In genomic region chr20:3848565-3848964, GRCh38 we compare ENCODE assay signal across 10 cellular contexts. TPM values are rescaled to one million over a fixed set of nuclear protein-coding genes. Genes with fewer than 3 reads are reported as not detected.
DNase-seq lines count a peak whose midpoint lies in the region; FAIRE-seq and TF ChIP-seq lines count a peak whose summit lies in the region.
"Had no signal": no experiment of that assay in that cellular context is flagged by ENCODE, and none has a peak within 500 bp of the region (broad histone marks: within the 10 kb centered on the region; RNA-seq: fewer than 3 reads in every experiment).

No MANE protein-coding gene starts in this region.

- H3K9ac ChIP-seq in astrocyte (ENCODE audit: low read length), result peak overlapping the region; percentile 4
- no peak overlapping the region for H3K9ac ChIP-seq in neural progenitor cell

- TF ChIP-seq CTCF in HEK293 (tag by site-specific recombination; IDR thresholded peaks at IDR 0.05) (no peak), astrocyte (IDR thresholded peaks at IDR 0.05; ENCODE audit: insufficient read depth, low read depth, low read length) (no peak), neural progenitor cell (IDR thresholded peaks at IDR 0.05) (no peak)

- peaks cover 20% of the 10 kb centered on the region for H4K20me1 ChIP-seq in astrocyte (ENCODE audit: insufficient read depth, low read length)
- H4K20me1 ChIP-seq in neural progenitor cell (ENCODE audit: low read depth), result peaks cover 5% of the 10 kb centered on the region

- intact Hi-C loops in CD4-positive, alpha-beta memory T cell (cut with micrococcal nuclease), result no loop called here

- H3F3A ChIP-seq in neural progenitor cell (ENCODE audit: low read depth), result peaks cover 5% of the 10 kb centered on the region

- H2AFZ ChIP-seq in astrocyte (ENCODE audit: low read depth, low read length) (no peak overlapping the region), neural progenitor cell (replicated peaks) (no peak overlapping the region)

- POLR2A ChIA-PET in CD4-positive, alpha-beta memory T cell (lab: Charles Lee; ENCODE audit: partially characterized antibody), result no interaction called here
- POLR2A ChIA-PET in HEK293 (lab: Yijun Ruan, JAX), result interaction anchor here (1.0 kb wide), 1 partner anchor 18 kb away, joined by 3 read pairs; no protein-coding TSS in a partner anchor

- no peaks in the 10 kb centered on the region for H3K9me3 ChIP-seq in CD4-positive, alpha-beta memory T cell (ENCODE audit: control insufficient read depth in 1 of 2, low read length in 2 of 2)
- no peaks in the 10 kb centered on the region for H3K9me3 ChIP-seq in HEK293 (ENCODE audit: control insufficient read depth, insufficient read depth, low read depth, low read length)
- H3K9me3 ChIP-seq in astrocyte (ENCODE audit: insufficient read depth, low read depth, low read length), result no peaks in the 10 kb centered on the region
- no peaks in the 10 kb centered on the region for H3K9me3 ChIP-seq in neural progenitor cell (ENCODE audit: low read depth)

- H3K36me3 Mint-ChIP-seq in CD4-positive, alpha-beta memory T cell, result no peaks in the 10 kb centered on the region
- H3K36me3 Mint-ChIP-seq in astrocyte (ENCODE audit: low read depth, unreplicated experiment) (peaks cover 3% of the 10 kb centered on the region), neural progenitor cell (peaks cover 8% of the 10 kb centered on the region)

- H3K79me2 ChIP-seq in astrocyte (ENCODE audit: insufficient read depth, low read length) (peaks cover 47% of the 10 kb centered on the region), neural progenitor cell (ENCODE audit: low read depth) (peaks cover 9% of the 10 kb centered on the region)

- no peak overlapping the region for H3K4me3 ChIP-seq in CD4-positive, alpha-beta memory T cell (ENCODE audit: low read length in 2 of 2)
- no peak overlapping the region for H3K4me3 ChIP-seq in HEK293 (ENCODE audit: low read depth, low read length)
- H3K4me3 ChIP-seq in astrocyte (ENCODE audit: insufficient read depth, low read depth, low read length), result no peak overlapping the region
- no peak overlapping the region for H3K4me3 ChIP-seq in neural progenitor cell

- CTCF ChIA-PET in CD4-positive, alpha-beta memory T cell (lab: Charles Lee; ENCODE audit: partially characterized antibody), result interaction anchor here (0.9 to 1.3 kb wide), 3 partner anchors 32 to 96 kb away, joined by 3 to 5 read pairs (median 3); no protein-coding TSS in a partner anchor
- CTCF ChIA-PET in HEK293 (lab: Yijun Ruan, JAX), result no interaction called here

- no peak for FAIRE-seq in astrocyte (lab: Jason Lieb, UNC)

- H3K27ac ChIP-seq in CD4-positive, alpha-beta memory T cell (ENCODE audit: low read depth, low read length), result no peak overlapping the region
- H3K27ac ChIP-seq in HEK293 (ENCODE audit: extremely low read depth, low read depth, low read length) (no peak overlapping the region), astrocyte (ENCODE audit: low read depth, low read length) (no peak overlapping the region), neural progenitor cell (no peak overlapping the region)
- H3K27ac ChIP-seq: HL-60 had no signal

- H3K4me1 ChIP-seq in CD4-positive, alpha-beta memory T cell (ENCODE audit: insufficient read depth, low read length), result peaks cover 27% of the 10 kb centered on the region
- H3K4me1 ChIP-seq in HEK293 (ENCODE audit: control insufficient read depth, insufficient read depth, low read length) (peaks cover 8% of the 10 kb centered on the region), astrocyte (ENCODE audit: insufficient read depth, low read length) (peaks cover 12% of the 10 kb centered on the region), neural progenitor cell (peaks cover 5% of the 10 kb centered on the region)

- peak overlapping the region; percentile 80 to 93 (median 92) for H3K4me3 Mint-ChIP-seq in CD4-positive, alpha-beta memory T cell
- H3K4me3 Mint-ChIP-seq in astrocyte (ENCODE audit: unreplicated experiment) (peak overlapping the region; percentile 96), neural progenitor cell (peak overlapping the region; percentile 92)

- H3K4me1 Mint-ChIP-seq in CD4-positive, alpha-beta memory T cell, result peaks cover 22 to 38% (median 25%) of the 10 kb centered on the region in 4 donors
- H3K4me1 Mint-ChIP-seq in astrocyte (ENCODE audit: low read depth, unreplicated experiment), result peaks cover 14% of the 10 kb centered on the region
- peaks cover 17% of the 10 kb centered on the region for H3K4me1 Mint-ChIP-seq in neural progenitor cell

- H3K9me3 Mint-ChIP-seq in CD4-positive, alpha-beta memory T cell, result no peaks in the 10 kb centered on the region
- H3K9me3 Mint-ChIP-seq in astrocyte (ENCODE audit: unreplicated experiment) (no peaks in the 10 kb centered on the region), neural progenitor cell (no peaks in the 10 kb centered on the region)

- no peak overlapping the region for H3K4me2 ChIP-seq in astrocyte (ENCODE audit: low read length)
- no peak overlapping the region for H3K4me2 ChIP-seq in neural progenitor cell

- no peaks in the 10 kb centered on the region for H3K36me3 ChIP-seq in CD4-positive, alpha-beta memory T cell (ENCODE audit: insufficient read depth, low read length)
- H3K36me3 ChIP-seq in HEK293 (ENCODE audit: control insufficient read depth in 2 of 2, insufficient read depth in 1 of 2, low read length in 2 of 2), result peaks cover 0 to 7% of the 10 kb centered on the region in 2 experiments; a peak in 2 of 3 replicates
- H3K36me3 ChIP-seq in astrocyte (ENCODE audit: insufficient read depth, low read length), result no peaks in the 10 kb centered on the region
- H3K36me3 ChIP-seq in neural progenitor cell, result no peaks in the 10 kb centered on the region

- H3K27me3 Mint-ChIP-seq in CD4-positive, alpha-beta memory T cell, result no peaks in the 10 kb centered on the region
- H3K27me3 Mint-ChIP-seq in astrocyte (ENCODE audit: low read depth, unreplicated experiment) (no peaks in the 10 kb centered on the region), neural progenitor cell (ENCODE audit: insufficient read depth, low read depth) (peaks cover 4% of the 10 kb centered on the region)

- H3K27ac Mint-ChIP-seq in CD4-positive, alpha-beta memory T cell, result peak overlapping the region; percentile 65 to 91 (median 79)
- H3K27ac Mint-ChIP-seq in astrocyte (ENCODE audit: unreplicated experiment) (no peak overlapping the region), neural progenitor cell (peak overlapping the region; percentile 74)

- H3K27me3 ChIP-seq in CD4-positive, alpha-beta memory T cell (ENCODE audit: insufficient read depth, low read length), result no peaks in the 10 kb centered on the region
- H3K27me3 ChIP-seq in astrocyte (ENCODE audit: insufficient read depth, low read length) (no peaks in the 10 kb centered on the region), neural progenitor cell (no peaks in the 10 kb centered on the region)

- DNase-seq in CD4-positive, alpha-beta memory T cell, result no peak
- DNase-seq in astrocyte (ENCODE audit: low read depth) (no peak), neural progenitor cell (ENCODE audit: low spot score) (no peak), kidney glomerular epithelial cell (lab: John Stamatoyannopoulos, UW) (no peak), GM19240 (ENCODE audit: insufficient read length, low spot score) (no peak), iPS-NIHi11 (ENCODE audit: low spot score) (no peak)
- DNase-seq: activated CD4-positive, alpha-beta T cell treated with anti-CD3 and anti-CD28 coated beads for 48 hours; foreskin melanocyte had no signal

TF ChIP-seq in HEK293, 187 proteins besides CTCF, POLR2A, EP300 and RAD21:
- TF ChIP-seq ZNF600 (tag by site-specific recombination; IDR thresholded peaks at IDR 0.05) (0 out of 2 replicates have a peak, but pooled peaks have one; percentile 52), ZNF837 (tag by site-specific recombination; IDR thresholded peaks at IDR 0.05) (no peak)

RNA-seq across cellular contexts. Expression of gene MAVS, which starts 1.9 kb away (rescaled TPM):
- 10 to 100 TPM; 45.2 to 49.3 TPM for total RNA-seq in CD4-positive, alpha-beta memory T cell
- 1 to 10 TPM; 1.2 to 8.5 TPM for polyA plus RNA-seq in CD4-positive, alpha-beta memory T cell
- total RNA-seq in astrocyte (38.4 and 42.1 TPM in 2 replicates), neural progenitor cell (ENCODE audit: low replicate concordance) (14.1 and 23.4 TPM in 2 replicates)

RNA-seq across cellular contexts. Expression of gene AP5S1, which starts 28.2 kb away (rescaled TPM):
- total RNA-seq in CD4-positive, alpha-beta memory T cell, result 10 to 100 TPM; 10.4 to 11.1 TPM
- 10 to 100 TPM; 14.5 to 16.8 TPM for polyA plus RNA-seq in CD4-positive, alpha-beta memory T cell
- total RNA-seq in astrocyte (12.6 TPM in 2 replicates), neural progenitor cell (ENCODE audit: low replicate concordance) (1.2 and 3.4 TPM in 2 replicates)

RNA-seq across cellular contexts. Expression of gene PANK2, which starts 40.6 kb away (rescaled TPM):
- total RNA-seq in CD4-positive, alpha-beta memory T cell, result 10 to 100 TPM; 71.4 to 80.5 TPM
- polyA plus RNA-seq in CD4-positive, alpha-beta memory T cell, result 10 to 100 TPM; 48.5 to 54.3 TPM
- total RNA-seq in astrocyte (51.5 and 59.3 TPM in 2 replicates), neural progenitor cell (ENCODE audit: low replicate concordance) (55.7 and 60.7 TPM in 2 replicates)

RNA-seq across cellular contexts. Expression of gene CDC25B, which starts 52.5 kb away (rescaled TPM):
- 100 to 1,000 TPM; 410 to 420 TPM for total RNA-seq in CD4-positive, alpha-beta memory T cell
- 10 to 100 TPM; 25.9 to 55.9 TPM for polyA plus RNA-seq in CD4-positive, alpha-beta memory T cell
- 8.5 and 8.8 TPM in 2 replicates for total RNA-seq in astrocyte
- total RNA-seq in neural progenitor cell (ENCODE audit: low replicate concordance), result 9.3 and 22.9 TPM in 2 replicates
